Comparison of ENCODE assay signal across 12 cellular contexts in genomic region chr4:145920205-145920604, GRCh38. TPM values are rescaled to one million over a fixed set of nuclear protein-coding genes. Genes with fewer than 3 reads are reported as not detected.
DNase-seq lines count a peak whose midpoint lies in the region; TF ChIP-seq lines count a peak whose summit lies in the region.
"Had no signal": no experiment of that assay in that cellular context is flagged by ENCODE, and none has a peak within 500 bp of the region (broad histone marks: within the 10 kb centered on the region; RNA-seq: fewer than 3 reads in every experiment).

No MANE protein-coding gene starts in this region.

- POLR2A ChIA-PET in AG04449 (lab: Yijun Ruan, JAX) = interaction anchor here (0.6 to 1.1 kb wide), 2 partner anchors 10 to 17 kb away, joined by 3 to 4 read pairs; no protein-coding TSS in a partner anchor

- WGBS in testis, 2 donors = 77 to 82% methylated on average over 8 of the region's 8 CpGs
- WGBS in prostate gland = 75% methylated on average over 8 of the region's 8 CpGs

- H3K27ac ChIP-seq in testis = no peak overlapping the region
- H3K27ac ChIP-seq in prostate gland = no peak overlapping the region

- H3K9me3 ChIP-seq in testis = no peaks in the 10 kb centered on the region
- no peaks in the 10 kb centered on the region for H3K9me3 ChIP-seq in prostate gland
- H3K9me3 ChIP-seq: BE2C had no signal

- no peak overlapping the region for H3K4me3 ChIP-seq in AG04449 (ENCODE audit: low read depth, low read length)
- H3K4me3 ChIP-seq in epithelial cell of esophagus (ENCODE audit: low read length) = no peak overlapping the region
- H3K4me3 ChIP-seq in testis = no peak overlapping the region
- no peak overlapping the region for H3K4me3 ChIP-seq in prostate gland

- H3K36me3 ChIP-seq in testis (ENCODE audit: low read depth, missing control alignments) = no peaks in the 10 kb centered on the region
- no peaks in the 10 kb centered on the region for H3K36me3 ChIP-seq in prostate gland

- H3K27me3 ChIP-seq in testis (no peaks in the 10 kb centered on the region), prostate gland (replicated peaks; ENCODE audit: insufficient read depth) (no peaks in the 10 kb centered on the region)
- H3K27me3 ChIP-seq: BE2C had no signal

- no peak for TF ChIP-seq CTCF in AG04449 (IDR thresholded peaks at IDR 0.05; ENCODE audit: insufficient read depth, low read length, missing control alignments)
- TF ChIP-seq CTCF in epithelial cell of esophagus (IDR thresholded peaks at IDR 0.05; ENCODE audit: insufficient read depth, low read depth, low read length, missing control alignments) = no peak
- no peak for TF ChIP-seq CTCF in testis (IDR thresholded peaks at IDR 0.05)
- no peak for TF ChIP-seq CTCF in prostate gland (IDR thresholded peaks at IDR 0.05)

- intact Hi-C loops in testis (cut with DNase I; ENCODE audit: low total_unique reads) = no loop called here
- intact Hi-C loops in prostate gland (cut with DNase I) = no loop called here

- CTCF ChIA-PET in AG04449 (lab: Yijun Ruan, JAX) = interaction anchor here (1.1 to 1.4 kb wide), 4 partner anchors 9 to 301 kb away, joined by 3 to 4 read pairs (median 3); partner anchors contain the start of gene MMAA

- no peaks in the 10 kb centered on the region for H3K4me1 ChIP-seq in testis
- no peaks in the 10 kb centered on the region for H3K4me1 ChIP-seq in prostate gland (replicated peaks)
- H3K4me1 ChIP-seq: BE2C had no signal

- TF ChIP-seq POLR2A in testis (IDR thresholded peaks at IDR 0.05) (no peak), prostate gland (IDR thresholded peaks at IDR 0.05) (no peak)

- peak; percentile 88 for DNase-seq in AG04449 (ENCODE audit: low read depth, low spot score)
- DNase-seq in NCI-H226 = peak; percentile 84
- DNase-seq in epithelial cell of esophagus (ENCODE audit: low read depth) = peak; percentile 31
- peak; percentile 90 for DNase-seq in myocyte (ENCODE audit: low read depth)
- DNase-seq in testis = no peak
- no peak for DNase-seq in DMS53 (lab: John Stamatoyannopoulos, UW)
- no peak for DNase-seq in HT-29 (ENCODE audit: low spot score)
- DNase-seq in prostate gland (ENCODE audit: low spot score) = no peak
- DNase-seq: BE2C; effector CD8-positive, alpha-beta T cell; NCI-H1048; small intestine had no signal

RNA-seq across cellular contexts. Expression of gene ZNF827, which starts 18.4 kb away (rescaled TPM):
- total RNA-seq in myocyte (8.5 and 10.4 TPM in 2 replicates), testis (10 to 100 TPM; 37.5 to 46.8 TPM), prostate gland (100 to 1,000 TPM; 221 to 286 TPM)
- 10.0 TPM for polyA plus RNA-seq in myocyte (2012)
- polyA plus RNA-seq in testis (ENCODE audit: insufficient read depth, low read depth, low replicate concordance) = 13.9 TPM
- 4.8 and 10.6 TPM in 2 replicates for total RNA-seq in HT-29 (2014; rRNA removed; shearing (Covaris generic))

Comparison
In these comparisons a context has a peak if more than half of its experiments do, and no peak if none do; other contexts are left out.
1. DNase-seq: peak in AG04449 (single experiment), NCI-H226 (single experiment), epithelial cell of esophagus (single experiment) and myocyte (single experiment); none in testis (single experiment), DMS53 (single experiment), HT-29 (single experiment) and prostate gland (single experiment).
2. RNA of gene ZNF827, which starts 18.4 kb away (total RNA-seq): 221 to 286 TPM in prostate gland; 37.5 to 46.8 TPM in testis, 8.5 to 10.4 TPM in myocyte and 4.8 to 10.6 TPM in HT-29; every median in the first group is over 4 times any median in the second.